ENCODE assay signal across 8 cellular contexts in the genomic region with DNA sequence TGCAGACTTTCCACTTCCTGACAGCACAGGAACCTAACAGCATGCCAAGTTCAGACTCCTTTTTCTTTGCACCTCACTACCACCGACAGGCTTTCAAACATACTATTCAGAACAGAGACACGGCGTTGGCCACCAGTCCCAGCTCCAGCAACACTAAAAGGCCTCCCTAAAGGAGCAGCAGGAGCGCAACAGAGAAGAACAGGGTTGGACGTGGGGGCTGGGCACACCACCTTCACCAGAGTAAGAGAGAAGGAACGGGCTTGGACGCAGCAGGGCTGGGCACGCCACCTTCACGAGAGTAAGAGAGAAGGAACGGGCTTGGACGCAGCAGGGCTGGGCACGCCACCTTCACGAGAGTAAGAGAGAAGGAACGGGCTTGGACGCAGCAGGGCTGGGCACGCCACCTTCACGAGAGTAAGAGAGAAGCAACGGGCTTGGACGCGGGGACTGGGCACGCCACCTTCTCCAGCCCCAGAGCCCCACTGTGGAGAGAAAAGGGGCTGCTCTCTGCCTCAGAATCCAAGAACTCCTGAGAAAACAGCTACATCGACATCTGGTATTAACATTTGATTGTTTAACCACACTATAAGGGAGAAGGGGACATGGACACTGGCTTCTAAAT. TPM values are rescaled to one million over a fixed set of nuclear protein-coding genes. Genes with fewer than 3 reads are reported as not detected.
DNase-seq lines count a peak whose midpoint lies in the region; ATAC-seq and TF ChIP-seq lines count a peak whose summit lies in the region.
"Not testable (repeated sequence)": the region's sequence is repeated elsewhere in the genome, so short reads cannot be mapped to it uniquely, and the experiment has no call there.

No MANE protein-coding gene starts in this region.

- not testable (repeated sequence) for H3K27ac ChIP-seq in BLaER1; CD8-positive, alpha-beta memory T cell (ENCODE audit: low read depth, low read length)
- H3K27ac ChIP-seq in naive thymus-derived CD4-positive, alpha-beta T cell (ENCODE audit: low read depth, low read length), result peak overlapping the region; percentile 3
- H3K27ac ChIP-seq in smooth muscle cell (ENCODE audit: low read depth), result peak overlapping the region; percentile 15

- not testable (repeated sequence) for H3K27me3 ChIP-seq in BLaER1; CD8-positive, alpha-beta memory T cell (ENCODE audit: insufficient read depth, low read length, poor library complexity, severe bottlenecking); naive thymus-derived CD4-positive, alpha-beta T cell (ENCODE audit: control insufficient read depth in 2 of 2, insufficient read depth in 2 of 2, low read length in 2 of 2); smooth muscle cell (ENCODE audit: low read depth)

- peak overlapping the region in 6 of 8 donors; percentile 19 to 77 (median 66) for H3K27ac Mint-ChIP-seq in CD8-positive, alpha-beta memory T cell
- peak overlapping the region in 2 of 3 donors; percentile 6 to 76 for H3K27ac Mint-ChIP-seq in IgD-negative memory B cell
- H3K27ac Mint-ChIP-seq in activated naive CD8-positive, alpha-beta T cell, result not testable (repeated sequence)
- peak overlapping the region; percentile 86 for H3K27ac Mint-ChIP-seq in glutamatergic neuron (ENCODE audit: unreplicated experiment)
- peak overlapping the region in 5 of 9 donors; percentile 57 to 93 (median 76) for H3K27ac Mint-ChIP-seq in naive thymus-derived CD4-positive, alpha-beta T cell
- peak overlapping the region; percentile 40 for H3K27ac Mint-ChIP-seq in nephron progenitor cell

- H3K4me3 ChIP-seq in BLaER1; CD8-positive, alpha-beta memory T cell (ENCODE audit: low read length); naive thymus-derived CD4-positive, alpha-beta T cell (ENCODE audit: low read length); smooth muscle cell: not testable (repeated sequence)

- peaks cover 82% of the 10 kb centered on the region for H3K4me1 ChIP-seq in BLaER1
- H3K4me1 ChIP-seq in CD8-positive, alpha-beta memory T cell (ENCODE audit: insufficient read depth, low read length), result peaks cover 80% of the 10 kb centered on the region
- peaks cover 63 to 76% of the 10 kb centered on the region in 2 donors for H3K4me1 ChIP-seq in naive thymus-derived CD4-positive, alpha-beta T cell (ENCODE audit: control insufficient read depth in 2 of 2, insufficient read depth in 2 of 2, low read length in 2 of 2)
- H3K4me1 ChIP-seq in smooth muscle cell (ENCODE audit: low read depth), result not testable (repeated sequence)

- not testable (repeated sequence) for H3K9me3 Mint-ChIP-seq in CD8-positive, alpha-beta memory T cell; IgD-negative memory B cell; activated naive CD8-positive, alpha-beta T cell (ENCODE audit: low read depth); naive thymus-derived CD4-positive, alpha-beta T cell
- peaks cover 17% of the 10 kb centered on the region for H3K9me3 Mint-ChIP-seq in glutamatergic neuron (ENCODE audit: unreplicated experiment)
- peaks cover 11% of the 10 kb centered on the region for H3K9me3 Mint-ChIP-seq in nephron progenitor cell

- not testable (repeated sequence) for DNase-seq in CD8-positive, alpha-beta memory T cell; glutamatergic neuron; naive thymus-derived CD4-positive, alpha-beta T cell; nephron progenitor cell; smooth muscle cell (lab: John Stamatoyannopoulos, UW; ENCODE audit: unreplicated experiment)

- not testable (repeated sequence) for H3F3A ChIP-seq in smooth muscle cell (ENCODE audit: low read depth)

- intact Hi-C loops in naive thymus-derived CD4-positive, alpha-beta T cell (cut with micrococcal nuclease), result not testable (repeated sequence)

- not testable (repeated sequence) for TF ChIP-seq CTCF in glutamatergic neuron (IDR thresholded peaks at IDR 0.05; ENCODE audit: partially characterized antibody, unreplicated experiment); nephron progenitor cell (IDR thresholded peaks at IDR 0.05); smooth muscle cell (IDR thresholded peaks at IDR 0.05; ENCODE audit: borderline replicate concordance, insufficient read depth, poor library complexity, severe bottlenecking)

- POLR2A ChIA-PET in CD8-positive, alpha-beta memory T cell (lab: Charles Lee), result not testable (repeated sequence)
- POLR2A ChIA-PET in naive thymus-derived CD4-positive, alpha-beta T cell (lab: Charles Lee), result interaction anchor here (0.7 to 1.5 kb wide), 3 partner anchors 12 to 187 kb away, joined by 3 to 6 read pairs (median 4); no protein-coding TSS in a partner anchor

- H3K9me3 ChIP-seq in BLaER1, result peaks cover 12% of the 10 kb centered on the region; the same call in 1 of the 2 replicates
- not testable (repeated sequence) for H3K9me3 ChIP-seq in CD8-positive, alpha-beta memory T cell (ENCODE audit: low read length); naive thymus-derived CD4-positive, alpha-beta T cell (ENCODE audit: control insufficient read depth in 2 of 3, low read length in 3 of 3); smooth muscle cell (replicated peaks; ENCODE audit: low read depth)

- not testable (repeated sequence) for H2AFZ ChIP-seq in smooth muscle cell (ENCODE audit: low read depth)

- H3K4me1 Mint-ChIP-seq in CD8-positive, alpha-beta memory T cell, result peaks cover 3 to 45% (median 18%) of the 10 kb centered on the region in 3 donors
- H3K4me1 Mint-ChIP-seq in IgD-negative memory B cell (peaks cover 21 to 36% (median 25%) of the 10 kb centered on the region in 3 donors), glutamatergic neuron (ENCODE audit: low read depth, unreplicated experiment) (peaks cover 37% of the 10 kb centered on the region), nephron progenitor cell (peaks cover 23% of the 10 kb centered on the region)
- peaks cover 48% of the 10 kb centered on the region for H3K4me1 Mint-ChIP-seq in activated naive CD8-positive, alpha-beta T cell (ENCODE audit: low read depth)
- peaks cover 0 to 43% (median 0%) of the 10 kb centered on the region in 7 donors for H3K4me1 Mint-ChIP-seq in naive thymus-derived CD4-positive, alpha-beta T cell

- peaks cover 0 to 25% (median 8%) of the 10 kb centered on the region in 3 donors for H3K36me3 Mint-ChIP-seq in CD8-positive, alpha-beta memory T cell
- H3K36me3 Mint-ChIP-seq in IgD-negative memory B cell; activated naive CD8-positive, alpha-beta T cell; glutamatergic neuron (ENCODE audit: unreplicated experiment); naive thymus-derived CD4-positive, alpha-beta T cell: not testable (repeated sequence)
- H3K36me3 Mint-ChIP-seq in nephron progenitor cell (ENCODE audit: low read depth), result peaks cover 36% of the 10 kb centered on the region

- peaks cover 94% of the 10 kb centered on the region for H3K79me2 ChIP-seq in smooth muscle cell (ENCODE audit: low read depth)

- 0 out of 2 replicates have a peak overlapping the region, but pooled peaks have one; percentile 3 for H3K9ac ChIP-seq in BLaER1
- not testable (repeated sequence) for H3K9ac ChIP-seq in smooth muscle cell (ENCODE audit: low read depth)

- H3K4me2 ChIP-seq in BLaER1, result peak overlapping the region; percentile 65
- not testable (repeated sequence) for H3K4me2 ChIP-seq in smooth muscle cell

- H3K27me3 Mint-ChIP-seq in CD8-positive, alpha-beta memory T cell; IgD-negative memory B cell; activated naive CD8-positive, alpha-beta T cell; glutamatergic neuron (ENCODE audit: unreplicated experiment); naive thymus-derived CD4-positive, alpha-beta T cell; nephron progenitor cell (ENCODE audit: low read depth, poor library complexity): not testable (repeated sequence)

- peak overlapping the region in 3 of 7 donors; percentile 29 to 82 (median 76) for H3K4me3 Mint-ChIP-seq in CD8-positive, alpha-beta memory T cell
- H3K4me3 Mint-ChIP-seq in IgD-negative memory B cell, result peak overlapping the region in 1 of 4 donors; percentile 18
- peak overlapping the region; percentile 81 for H3K4me3 Mint-ChIP-seq in activated naive CD8-positive, alpha-beta T cell
- H3K4me3 Mint-ChIP-seq in glutamatergic neuron (ENCODE audit: unreplicated experiment); nephron progenitor cell: not testable (repeated sequence)
- peak overlapping the region in 6 of 10 donors; percentile 5 to 93 (median 52) for H3K4me3 Mint-ChIP-seq in naive thymus-derived CD4-positive, alpha-beta T cell

- ATAC-seq in naive thymus-derived CD4-positive, alpha-beta T cell, result not testable (repeated sequence)

- CTCF ChIA-PET in CD8-positive, alpha-beta memory T cell (lab: Charles Lee), result not testable (repeated sequence)
- CTCF ChIA-PET in naive thymus-derived CD4-positive, alpha-beta T cell (lab: Charles Lee), result interaction anchor here (1.0 to 1.2 kb wide), 3 partner anchors 10 to 51 kb away, joined by 3 to 4 read pairs (median 4); no protein-coding TSS in a partner anchor

- peaks cover 66% of the 10 kb centered on the region for H3K36me3 ChIP-seq in BLaER1
- not testable (repeated sequence) for H3K36me3 ChIP-seq in CD8-positive, alpha-beta memory T cell (ENCODE audit: insufficient read depth, low read length); naive thymus-derived CD4-positive, alpha-beta T cell (ENCODE audit: control insufficient read depth in 2 of 3, insufficient read depth in 3 of 3, low read length in 3 of 3); smooth muscle cell (ENCODE audit: low read depth)

- H4K20me1 ChIP-seq in BLaER1, result peaks cover 90% of the 10 kb centered on the region
- peaks cover 94% of the 10 kb centered on the region for H4K20me1 ChIP-seq in smooth muscle cell (ENCODE audit: low read depth)

- WGBS in smooth muscle cell (ENCODE audit: low lambda C conversion rate), result 97% methylated on average over 21 of the region's 22 CpGs

RNA-seq across cellular contexts. Expression of gene ANKRD11, which starts 56.9 kb away (rescaled TPM):
- 100 to 1,000 TPM; 130 to 150 TPM for total RNA-seq in CD8-positive, alpha-beta memory T cell
- 39.8 TPM for polyA plus RNA-seq in CD8-positive, alpha-beta memory T cell
- polyA plus RNA-seq in IgD-negative memory B cell (11.6 TPM), smooth muscle cell (105 and 118 TPM in 2 replicates)
- total RNA-seq in glutamatergic neuron (ENCODE audit: unreplicated experiment) (367 TPM), smooth muscle cell (31.5 and 43.2 TPM in 2 replicates)
- total RNA-seq in naive thymus-derived CD4-positive, alpha-beta T cell, result 100 to 1,000 TPM; 178 to 254 (median 240) TPM
- 10 to 100 TPM in 1 of 2 donors, 1 to 10 TPM in 1; 8.7 to 28.4 TPM for polyA plus RNA-seq in naive thymus-derived CD4-positive, alpha-beta T cell
